In genomic region chrX:22150371-22150770, GRCh38 we compare ENCODE assay signal across 2 cellular contexts.
A peak's percentile ranks its signal among the peaks of the same experiment; 100 is the strongest.
TF ChIP-seq lines count a peak whose summit lies in the region.

No MANE protein-coding gene starts in this region.

TF ChIP-seq in HepG2, 621 proteins besides CTCF, POLR2A, EP300 and RAD21:
- TF ChIP-seq, protein P1, sequence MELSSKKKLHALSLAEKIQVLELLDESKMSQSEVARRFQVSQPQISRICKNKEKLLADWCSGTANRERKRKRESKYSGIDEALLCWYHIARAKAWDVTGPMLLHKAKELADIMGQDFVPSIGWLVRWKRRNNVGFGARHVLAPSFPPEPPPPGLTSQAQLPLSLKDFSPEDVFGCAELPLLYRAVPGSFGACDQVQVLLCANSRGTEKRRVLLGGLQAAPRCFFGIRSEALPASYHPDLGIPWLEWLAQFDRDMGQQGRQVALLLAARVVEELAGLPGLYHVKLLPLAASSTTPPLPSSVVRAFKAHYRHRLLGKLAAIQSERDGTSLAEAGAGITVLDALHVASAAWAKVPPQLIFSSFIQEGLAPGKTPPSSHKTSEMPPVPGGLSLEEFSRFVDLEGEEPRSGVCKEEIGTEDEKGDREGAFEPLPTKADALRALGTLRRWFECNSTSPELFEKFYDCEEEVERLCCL (CRISPR knock-in tag; IDR thresholded peaks at IDR 0.05; ENCODE audit: borderline replicate concordance), result no peak
- no peak for TF ChIP-seq ZBTB40 (IDR thresholded peaks at IDR 0.05)
- 0 out of 2 replicates have a peak, but pooled peaks have one; percentile 28 for TF ChIP-seq ZBTB40 (CRISPR knock-in tag; IDR thresholded peaks at IDR 0.05)
TF ChIP-seq in HepG2: peak in this region for 1.

TF ChIP-seq in GM12878, 131 proteins besides CTCF, POLR2A, EP300 and RAD21:
- TF ChIP-seq ZBTB40 (IDR thresholded peaks at IDR 0.05; ENCODE audit: borderline replicate concordance) (peak; percentile 74), BACH1 (IDR thresholded peaks at IDR 0.05; ENCODE audit: borderline replicate concordance) (no peak)
